In genomic region chr2:160061533-160062282, GRCh38 we compare ENCODE assay signal across 8 cellular contexts. TPM values are rescaled to one million over a fixed set of nuclear protein-coding genes. Genes with fewer than 3 reads are reported as not detected.
A peak's percentile ranks its signal among the peaks of the same experiment; 100 is the strongest.
DNase-seq lines count a peak whose midpoint lies in the region; ATAC-seq, FAIRE-seq and TF ChIP-seq lines count a peak whose summit lies in the region.

No MANE protein-coding gene starts in this region.

- no peak for FAIRE-seq in GM19239 (lab: Jason Lieb, UNC)

- H3K27ac ChIP-seq in heart right ventricle (peak overlapping the region in 6 of 10 donors; percentile 14 to 60 (median 24)), prostate gland (peak overlapping the region in 1 of 2 donors; percentile 55)

- 33 to 34% methylated on average over 44 to 45 of the region's 45 CpGs for WGBS in heart right ventricle, 2 donors
- WGBS in prostate gland: 37% methylated on average over 36 of the region's 45 CpGs

- H3K36me3 ChIP-seq in heart right ventricle (no peaks in the 10 kb centered on the region), prostate gland (no peaks in the 10 kb centered on the region)

- no peak overlapping the region for H3K27ac Mint-ChIP-seq in CD14-positive monocyte
- H3K27ac Mint-ChIP-seq in activated CD4-positive, alpha-beta memory T cell treated with anti-CD3 and anti-CD28 coated beads for 36 hours: no peak overlapping the region
- H3K27ac Mint-ChIP-seq in activated CD8-positive, alpha-beta memory T cell treated with anti-CD3 and anti-CD28 coated beads, Interleukin-2, amount 10 ng/mL, durations not matched to agents 7 days and 5 days: no peak overlapping the region

- peaks cover 20 to 34% (median 26%) of the 10 kb centered on the region in 3 donors for H3K27me3 Mint-ChIP-seq in CD14-positive monocyte (ENCODE audit: low read depth in 3 of 3)
- H3K27me3 Mint-ChIP-seq in activated CD4-positive, alpha-beta memory T cell treated with anti-CD3 and anti-CD28 coated beads for 36 hours: peaks cover 61% of the 10 kb centered on the region
- H3K27me3 Mint-ChIP-seq in activated CD8-positive, alpha-beta memory T cell treated with anti-CD3 and anti-CD28 coated beads, Interleukin-2, amount 10 ng/mL, durations not matched to agents 7 days and 5 days: peaks cover 58% of the 10 kb centered on the region

- POLR2A ChIA-PET in activated CD4-positive, alpha-beta memory T cell treated with anti-CD3 and anti-CD28 coated beads for 36 hours (lab: Charles Lee): no interaction called here

- peak overlapping the region; percentile 65 to 89 (median 72) for H3K4me3 ChIP-seq in heart right ventricle
- peak overlapping the region; percentile 53 to 54 for H3K4me3 ChIP-seq in prostate gland

- peaks cover 17% of the 10 kb centered on the region for H3K4me1 Mint-ChIP-seq in CD14-positive monocyte
- peaks cover 8% of the 10 kb centered on the region for H3K4me1 Mint-ChIP-seq in activated CD4-positive, alpha-beta memory T cell treated with anti-CD3 and anti-CD28 coated beads for 36 hours (ENCODE audit: low read depth)
- H3K4me1 Mint-ChIP-seq in activated CD8-positive, alpha-beta memory T cell treated with anti-CD3 and anti-CD28 coated beads, Interleukin-2, amount 10 ng/mL, durations not matched to agents 7 days and 5 days: no peaks in the 10 kb centered on the region

- peaks cover 0 to 13% (median 7%) of the 10 kb centered on the region in 7 donors for H3K9me3 Mint-ChIP-seq in CD14-positive monocyte
- no peaks in the 10 kb centered on the region for H3K9me3 Mint-ChIP-seq in activated CD4-positive, alpha-beta memory T cell treated with anti-CD3 and anti-CD28 coated beads for 36 hours
- no peaks in the 10 kb centered on the region for H3K9me3 Mint-ChIP-seq in activated CD8-positive, alpha-beta memory T cell treated with anti-CD3 and anti-CD28 coated beads, Interleukin-2, amount 10 ng/mL, durations not matched to agents 7 days and 5 days (ENCODE audit: low read depth)

- H3K36me3 Mint-ChIP-seq in CD14-positive monocyte: peaks cover 0 to 2% of the 10 kb centered on the region in 2 donors
- no peaks in the 10 kb centered on the region for H3K36me3 Mint-ChIP-seq in activated CD4-positive, alpha-beta memory T cell treated with anti-CD3 and anti-CD28 coated beads for 36 hours
- H3K36me3 Mint-ChIP-seq in activated CD8-positive, alpha-beta memory T cell treated with anti-CD3 and anti-CD28 coated beads, Interleukin-2, amount 10 ng/mL, durations not matched to agents 7 days and 5 days: no peaks in the 10 kb centered on the region

- TF ChIP-seq CTCF in CD14-positive monocyte (IDR thresholded peaks at IDR 0.05) (no peak), heart right ventricle (IDR thresholded peaks at IDR 0.05) (no peak), prostate gland (IDR thresholded peaks at IDR 0.05) (no peak)

- intact Hi-C loops in CD14-positive monocyte (cut with micrococcal nuclease): no loop called here
- intact Hi-C loops in activated CD4-positive, alpha-beta memory T cell treated with anti-CD3 and anti-CD28 coated beads for 36 hours (cut with micrococcal nuclease): no loop called here
- intact Hi-C loops in heart right ventricle (cut with DNase I): no loop called here
- intact Hi-C loops in prostate gland (cut with DNase I): no loop called here

- H3K4me1 ChIP-seq in heart right ventricle (peaks cover 0 to 34% (median 14%) of the 10 kb centered on the region in 9 donors), prostate gland (replicated peaks) (no peaks in the 10 kb centered on the region)

- H3K4me3 Mint-ChIP-seq in CD14-positive monocyte: peak overlapping the region; percentile 78 to 91
- peak overlapping the region; percentile 18 for H3K4me3 Mint-ChIP-seq in activated CD4-positive, alpha-beta memory T cell treated with anti-CD3 and anti-CD28 coated beads for 36 hours
- no peak overlapping the region for H3K4me3 Mint-ChIP-seq in activated CD8-positive, alpha-beta memory T cell treated with anti-CD3 and anti-CD28 coated beads, Interleukin-2, amount 10 ng/mL, durations not matched to agents 7 days and 5 days

- no peak for DNase-seq in CD14-positive monocyte (ENCODE audit: low spot score)
- DNase-seq in activated CD4-positive, alpha-beta memory T cell treated with anti-CD3 and anti-CD28 coated beads for 36 hours: no peak
- DNase-seq in heart right ventricle: peak in 1 of 2 donors; percentile 24
- DNase-seq in prostate gland (ENCODE audit: low spot score): no peak
- DNase-seq in NK-92 treated with Interleukin-12 subunit alpha and Interleukin-12 subunit beta, amount 100 ng/mL, for 24 hours (lab: John Stamatoyannopoulos, UW): no peak
- no peak for DNase-seq in NCI-H2227 treated with DMSO at 0.1 percent for 48 hours (lab: John Stamatoyannopoulos, UW)
- no peak for DNase-seq in activated CD8-positive, alpha-beta memory T cell treated with anti-CD3 and anti-CD28 coated beads, Interleukin-2, amount 10 ng/mL, durations not matched to agents 7 days and 5 days
- DNase-seq in GM19239 (ENCODE audit: insufficient read length, low spot score): no peak

- H3K27me3 ChIP-seq in heart right ventricle (peaks cover 0 to 34% (median 0%) of the 10 kb centered on the region in 7 donors), prostate gland (replicated peaks; ENCODE audit: insufficient read depth) (no peaks in the 10 kb centered on the region)

- peak in 7 of 8 donors; percentile 2 to 54 (median 6) for ATAC-seq in heart right ventricle
- no peak for ATAC-seq in activated CD8-positive, alpha-beta memory T cell treated with anti-CD3 and anti-CD28 coated beads, Interleukin-2, amount 10 ng/mL, durations not matched to agents 7 days and 5 days

- no peaks in the 10 kb centered on the region for H3K9me3 ChIP-seq in heart right ventricle
- no peaks in the 10 kb centered on the region for H3K9me3 ChIP-seq in prostate gland

- TF ChIP-seq POLR2A in prostate gland (IDR thresholded peaks at IDR 0.05): no peak

- CTCF ChIA-PET in activated CD4-positive, alpha-beta memory T cell treated with anti-CD3 and anti-CD28 coated beads for 36 hours (lab: Charles Lee): no interaction called here
- CTCF ChIA-PET in activated CD8-positive, alpha-beta memory T cell treated with anti-CD3 and anti-CD28 coated beads, Interleukin-2, amount 10 ng/mL, durations not matched to agents 7 days and 5 days (lab: Charles Lee): no interaction called here

RNA-seq across cellular contexts. Expression of gene PLA2R1, which starts 0.7 kb away (rescaled TPM):
- polyA plus RNA-seq in CD14-positive monocyte: not detected
- total RNA-seq in activated CD4-positive, alpha-beta memory T cell treated with anti-CD3 and anti-CD28 coated beads for 36 hours: not detected
- 1 to 10 TPM; 1.5 to 3.7 (median 2.9) TPM for total RNA-seq in heart right ventricle
- polyA plus RNA-seq in heart right ventricle: 1 to 10 TPM in 1 of 2 donors, under 1 TPM in 1; 0.38 to 1.7 TPM
- total RNA-seq in prostate gland: 10 to 100 TPM in 1 of 2 donors, 1 to 10 TPM in 1; 8.1 to 10.5 TPM
- not detected for total RNA-seq in activated CD8-positive, alpha-beta memory T cell treated with anti-CD3 and anti-CD28 coated beads, Interleukin-2, amount 10 ng/mL, durations not matched to agents 7 days and 5 days
